In genomic region chr1:107451735-107452134, GRCh38 we compare ENCODE assay signal across 11 cellular contexts.
A peak's percentile ranks its signal among the peaks of the same experiment; 100 is the strongest.
DNase-seq lines count a peak whose midpoint lies in the region; ATAC-seq and TF ChIP-seq lines count a peak whose summit lies in the region.
"Had no signal": no experiment of that assay in that cellular context is flagged by ENCODE, and none has a peak within 500 bp of the region (broad histone marks: within the 10 kb centered on the region; RNA-seq: fewer than 3 reads in every experiment).

No MANE protein-coding gene starts in this region.

- no peaks in the 10 kb centered on the region for H3K9me3 Mint-ChIP-seq in endothelial cell (ENCODE audit: unreplicated experiment)

- no peak overlapping the region for H3K4me3 Mint-ChIP-seq in endothelial cell (ENCODE audit: unreplicated experiment)

- no peaks in the 10 kb centered on the region for H3K36me3 ChIP-seq in heart left ventricle
- no peaks in the 10 kb centered on the region for H3K36me3 ChIP-seq in vagina

- ATAC-seq in GM18502 (IDR thresholded peaks at IDR 0.05; ENCODE audit: poor library complexity, unreplicated experiment) = peak; percentile 57
- peak; percentile 61 for ATAC-seq in GM21360 (IDR thresholded peaks at IDR 0.05; ENCODE audit: unreplicated experiment)
- ATAC-seq in HG02981 (IDR thresholded peaks at IDR 0.05; ENCODE audit: unreplicated experiment) = peak; percentile 47
- ATAC-seq in heart left ventricle = no peak
- ATAC-seq: SK-N-SH treated with all-trans-retinoic acid at 6 μM for 48 hours had no signal

- no peaks in the 10 kb centered on the region for H3K4me1 Mint-ChIP-seq in endothelial cell (ENCODE audit: unreplicated experiment)

- 56 to 78% (median 68%) methylated on average over 2 of the region's 2 CpGs for WGBS in heart left ventricle, 4 donors

- no peak overlapping the region for H3K4me3 ChIP-seq in heart left ventricle
- no peak overlapping the region for H3K4me3 ChIP-seq in vagina

- intact Hi-C loops in heart left ventricle (cut with DNase I) = no loop called here
- intact Hi-C loops in vagina (cut with DNase I) = no loop called here

- no peak for TF ChIP-seq POLR2A in heart left ventricle (IDR thresholded peaks at IDR 0.05)
- TF ChIP-seq POLR2A in vagina (IDR thresholded peaks at IDR 0.05) = no peak

- H3K9me3 ChIP-seq in heart left ventricle (peaks cover 0 to 3% (median 0%) of the 10 kb centered on the region in 12 donors), vagina (no peaks in the 10 kb centered on the region)

- TF ChIP-seq CTCF in heart left ventricle (IDR thresholded peaks at IDR 0.05) (no peak), vagina (IDR thresholded peaks at IDR 0.05) (no peak), endothelial cell (IDR thresholded peaks at IDR 0.05; ENCODE audit: unreplicated experiment) (no peak)

- peaks cover 2% of the 10 kb centered on the region for H3K27me3 Mint-ChIP-seq in endothelial cell (ENCODE audit: unreplicated experiment)

- no peaks in the 10 kb centered on the region for H3K27me3 ChIP-seq in heart left ventricle
- H3K27me3 ChIP-seq in vagina = no peaks in the 10 kb centered on the region

- H3K4me1 ChIP-seq in heart left ventricle (no peaks in the 10 kb centered on the region), vagina (no peaks in the 10 kb centered on the region)

- H3K36me3 Mint-ChIP-seq in endothelial cell (ENCODE audit: low read depth, unreplicated experiment) = no peaks in the 10 kb centered on the region

- H3K27ac ChIP-seq in heart left ventricle (peak overlapping the region in 1 of 12 donors; percentile 16), vagina (no peak overlapping the region)
- H3K27ac ChIP-seq: C4-2B had no signal

- DNase-seq in MV-4-11 (lab: John Stamatoyannopoulos, UW) (peak; percentile 61), heart left ventricle (no peak), vagina (ENCODE audit: extremely low spot score in 2 of 2) (no peak), NCI-H1436 (lab: John Stamatoyannopoulos, UW) (no peak), endothelial cell (ENCODE audit: low spot score) (no peak)
- DNase-seq: NCI-H226 had no signal

- H3K27ac Mint-ChIP-seq in endothelial cell (ENCODE audit: unreplicated experiment) = no peak overlapping the region

Comparison
In these comparisons a context has a peak if more than half of its experiments do, and no peak if none do; other contexts are left out.
1. ATAC-seq: peak in GM18502 (single experiment), GM21360 (single experiment) and HG02981 (single experiment); none in heart left ventricle (0 of 4).